ENCODE assay signal across 8 cellular contexts in the genomic region with DNA sequence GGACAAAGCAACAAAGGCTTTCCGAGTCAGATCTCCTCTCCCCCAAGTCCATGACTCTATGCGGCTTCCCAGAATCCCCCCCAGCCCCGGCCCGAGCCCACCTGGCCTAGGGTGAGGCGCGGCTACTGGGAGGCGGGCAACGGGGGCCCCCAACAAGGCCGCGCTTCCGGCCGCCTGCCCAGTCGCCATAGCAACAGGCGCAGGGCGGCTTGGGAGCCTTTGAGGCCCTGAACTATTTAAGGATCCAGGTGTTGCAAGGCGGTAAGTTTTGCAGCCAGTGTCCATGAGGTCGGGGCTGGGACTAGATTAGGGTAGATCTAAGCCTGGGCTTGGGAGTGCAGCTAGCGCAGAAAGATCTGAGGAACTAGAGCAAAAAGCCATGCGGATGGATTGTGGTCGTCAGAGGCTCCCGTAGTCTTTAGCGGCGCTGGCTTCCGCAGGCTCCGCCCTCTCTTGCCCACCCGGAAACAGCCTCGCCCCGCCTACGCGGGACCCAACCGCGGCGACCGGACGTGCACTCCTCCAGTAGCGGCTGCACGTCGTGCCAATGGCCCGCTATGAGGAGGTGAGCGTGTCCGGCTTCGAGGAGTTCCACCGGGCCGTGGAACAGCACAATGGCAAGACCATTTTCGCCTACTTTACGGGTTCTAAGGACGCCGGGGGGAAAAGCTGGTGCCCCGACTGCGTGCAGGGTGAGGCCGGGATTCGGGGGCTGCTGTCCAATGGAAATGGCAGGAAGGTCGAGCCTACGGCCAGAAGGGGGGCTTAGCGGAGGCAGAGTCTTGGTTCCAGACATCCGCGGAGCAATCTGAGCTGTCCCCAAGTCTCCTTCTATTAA. TPM values are rescaled to one million over a fixed set of nuclear protein-coding genes. Genes with fewer than 3 reads are reported as not detected.
DNase-seq lines count a peak whose midpoint lies in the region; ATAC-seq, FAIRE-seq and TF ChIP-seq lines count a peak whose summit lies in the region.

A gene (minus strand): TSS at position 176 of the 838 bp plus-strand sequence. CDS start 5,608 bp downstream, outside the sequence.
A gene (plus strand): TSS at position 525 of the 838 bp plus-strand sequence. CDS start 23 bp downstream, at position 548.

- H3K9ac ChIP-seq in kidney (ENCODE audit: low read length in 2 of 2) = peak within 1 kb of the TSS; percentile 55 to 92

- FAIRE-seq in kidney (lab: Jason Lieb, UNC) = no peak

- peak within 1 kb of the TSS; percentile 95 for H3K4me3 Mint-ChIP-seq in central memory CD8-positive, alpha-beta T cell

- H3K9me3 ChIP-seq in kidney (ENCODE audit: control insufficient read depth in 1 of 2, low read length in 2 of 2) = no peaks in the 10 kb centered on the region

- DNase-seq in AG08396 (ENCODE audit: low spot score) (peak; percentile 91), NCI-H446 treated with DMSO at 0.1 percent for 48 hours (lab: John Stamatoyannopoulos, UW) (peak; percentile 67), kidney (peak; percentile 97)
- DNase-seq in activated CD4-positive, CD25-positive, alpha-beta regulatory T cell treated with anti-CD3 and anti-CD28 coated beads, Interleukin-2, amount 50 U/mL, for 16 hours (ENCODE audit: low read depth, low spot score) = peak; percentile 77
- DNase-seq in central memory CD8-positive, alpha-beta T cell (ENCODE audit: low spot score in 2 of 2) = peak; percentile 86
- peak; percentile 78 to 84 for DNase-seq in stimulated activated CD4-positive, alpha-beta T cell treated with anti-CD3 and anti-CD28 coated beads, Interleukin-15, amount 100 ng/mL, for 1 hour (ENCODE audit: low read depth in 1 of 2, low spot score in 1 of 2)

- TF ChIP-seq CTCF in kidney (IDR thresholded peaks at IDR 0.05; ENCODE audit: borderline replicate concordance, extremely low read depth, insufficient read depth) = peak; percentile 14

- H3K36me3 ChIP-seq in kidney (ENCODE audit: control insufficient read depth in 1 of 2, insufficient read depth in 2 of 2, low read length in 2 of 2) = peaks cover 4 to 12% of the 10 kb centered on the region in 2 donors

- peaks cover 33% of the 10 kb centered on the region for H3K36me3 Mint-ChIP-seq in central memory CD8-positive, alpha-beta T cell (ENCODE audit: insufficient read depth)

- ATAC-seq in HG03196 (IDR thresholded peaks at IDR 0.05; ENCODE audit: unreplicated experiment) = peak; percentile 88
- peak; percentile 84 for ATAC-seq in central memory CD8-positive, alpha-beta T cell (replicated peaks; ENCODE audit: extremely low read depth, poor library complexity, severe bottlenecking)

- H3K4me3 ChIP-seq in kidney (ENCODE audit: low read length in 2 of 2) = peak within 1 kb of the TSS; percentile 74 to 98

- peak within 1 kb of the TSS; percentile 94 for H3K27ac Mint-ChIP-seq in central memory CD8-positive, alpha-beta T cell (ENCODE audit: low read depth)

- no peaks in the 10 kb centered on the region for H3K9me3 Mint-ChIP-seq in central memory CD8-positive, alpha-beta T cell

- H3K27me3 Mint-ChIP-seq in central memory CD8-positive, alpha-beta T cell = no peaks in the 10 kb centered on the region

- intact Hi-C loops in kidney (cut with DNase I) = no loop called here

- TF ChIP-seq POLR2A in GM18951 (IDR thresholded peaks at IDR 0.05; ENCODE audit: extremely low read depth, insufficient read depth, insufficient read length) = peak; percentile 98

- peak within 1 kb of the TSS; percentile 85 to 95 for H3K27ac ChIP-seq in kidney (ENCODE audit: low read depth in 2 of 2, low read length in 2 of 2)

- in situ Hi-C loops in GM18951 (cut with MboI; ENCODE audit: low sequenced_read_pairs, unreplicated experiment) = no loop called here

- H3K4me1 Mint-ChIP-seq in central memory CD8-positive, alpha-beta T cell = peaks cover 72% of the 10 kb centered on the region

- H3K4me1 ChIP-seq in kidney (ENCODE audit: control insufficient read depth in 1 of 2, insufficient read depth in 1 of 2, low read depth in 1 of 2, low read length in 2 of 2) = peaks cover 6 to 18% of the 10 kb centered on the region in 2 donors

RNA-seq across cellular contexts. Expression of the first gene that starts in this region (rescaled TPM):
- total RNA-seq in kidney = 21.8 TPM
- 4.2 TPM for polyA plus RNA-seq in kidney (ENCODE audit: insufficient read depth, low read depth, low replicate concordance)

RNA-seq across cellular contexts. Expression of the second gene that starts in this region (rescaled TPM):
- 56.7 TPM for total RNA-seq in kidney
- 394 TPM for polyA plus RNA-seq in kidney (ENCODE audit: insufficient read depth, low read depth, low replicate concordance)

Comparison
In these comparisons a context has a peak if more than half of its experiments do, and no peak if none do; other contexts are left out.
1. Peak in every context shown above with its lines: DNase-seq, ATAC-seq, H3K4me3 ChIP-seq and H3K27ac ChIP-seq.